Comparison of ENCODE assay signal across 20 cellular contexts in the genomic region with DNA sequence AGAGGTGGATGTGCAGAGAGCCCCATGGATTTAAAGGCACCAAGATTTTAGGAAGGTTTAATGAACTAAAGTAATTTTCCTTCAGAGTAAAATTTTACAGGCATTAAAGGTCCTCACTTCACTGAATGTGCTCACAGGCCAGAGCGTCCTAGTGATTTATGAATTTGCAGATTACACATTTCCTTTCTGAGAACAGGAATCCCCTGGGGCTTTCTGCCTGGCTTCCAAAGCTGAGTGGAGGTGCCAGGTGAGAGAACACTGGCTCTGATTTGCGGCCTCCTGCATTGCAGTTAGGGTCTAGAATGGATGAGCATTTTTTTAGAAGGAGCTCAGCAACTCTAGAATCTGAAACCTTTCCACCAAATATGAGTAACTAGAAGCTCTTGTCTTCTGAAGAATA.
DNase-seq lines count a peak whose midpoint lies in the region; ATAC-seq and TF ChIP-seq lines count a peak whose summit lies in the region.
"Had no signal": no experiment of that assay in that cellular context is flagged by ENCODE, and none has a peak within 500 bp of the region (broad histone marks: within the 10 kb centered on the region; RNA-seq: fewer than 3 reads in every experiment).

No MANE protein-coding gene starts in this region.

- intact Hi-C loops in esophagus muscularis mucosa (cut with DNase I) = no loop called here

- TF ChIP-seq POLR2A in esophagus muscularis mucosa (IDR thresholded peaks at IDR 0.05; ENCODE audit: low read depth) = no peak

- DNase-seq in esophagus muscularis mucosa (ENCODE audit: extremely low spot score) (no peak), NCI-H1092 (lab: John Stamatoyannopoulos, UW) (no peak)
- DNase-seq: activated CD4-positive, alpha-beta T cell treated with anti-CD3 and anti-CD28 coated beads, Interleukin-2, amount 10 ng/mL, durations not matched to agents 24 days and 14 days; activated CD8-positive, alpha-beta memory T cell treated with anti-CD3 and anti-CD28 coated beads, Interleukin-2, amount 50 U/mL, for 4 hours; activated effector memory CD4-positive, alpha-beta T cell treated with Interleukin-2 at 50 U/mL for 16 hours; CD8-positive, alpha-beta memory T cell; KG1; kidney glomerular epithelial cell; midbrain; psoas muscle; small intestine; stimulated activated CD4-positive, alpha-beta T cell treated with anti-CD3 and anti-CD28 coated beads, Interleukin-4, amount 100 ng/mL, for 24 hours had no signal

- no peaks in the 10 kb centered on the region for H3K9me3 ChIP-seq in esophagus muscularis mucosa
- H3K9me3 ChIP-seq: adrenal gland, psoas muscle had no signal

- TF ChIP-seq CTCF in VCaP (conservative IDR thresholded peaks at IDR 0.05) = no peak
- TF ChIP-seq CTCF in esophagus muscularis mucosa (IDR thresholded peaks at IDR 0.05) = no peak

- peak; percentile 73 for ATAC-seq in GM18508 (IDR thresholded peaks at IDR 0.05; ENCODE audit: insufficient read depth, unreplicated experiment)
- peak; percentile 60 for ATAC-seq in GM21360 (IDR thresholded peaks at IDR 0.05; ENCODE audit: unreplicated experiment)
- ATAC-seq in HG03196 (IDR thresholded peaks at IDR 0.05; ENCODE audit: unreplicated experiment) = peak; percentile 50
- no peak for ATAC-seq in GM21528 (IDR thresholded peaks at IDR 0.05; ENCODE audit: low FRiP score, unreplicated experiment)
- ATAC-seq: foreskin keratinocyte, psoas muscle had no signal

- 43% methylated on average over 2 of the region's 2 CpGs for WGBS in esophagus muscularis mucosa

- TF ChIP-seq EP300 in esophagus muscularis mucosa (IDR thresholded peaks at IDR 0.05) = no peak

- no peaks in the 10 kb centered on the region for H3K27me3 ChIP-seq in esophagus muscularis mucosa
- H3K27me3 ChIP-seq: adrenal gland, foreskin keratinocyte had no signal

- no peaks in the 10 kb centered on the region for H3K36me3 ChIP-seq in esophagus muscularis mucosa
- H3K36me3 ChIP-seq: adrenal gland had no signal

- H3K27ac ChIP-seq in VCaP (peak overlapping the region; percentile 79), esophagus muscularis mucosa (replicated peaks in 1 of 4) (no peak overlapping the region)
- H3K27ac ChIP-seq: adrenal gland, foreskin keratinocyte, psoas muscle, RWPE1 had no signal

- no peak overlapping the region for H3K4me3 ChIP-seq in esophagus muscularis mucosa
- H3K4me3 ChIP-seq: adrenal gland, psoas muscle had no signal

- H3K4me1 ChIP-seq in esophagus muscularis mucosa = no peaks in the 10 kb centered on the region
- H3K4me1 ChIP-seq: adrenal gland, foreskin keratinocyte, psoas muscle had no signal
